Comparison of ENCODE assay signal across 11 cellular contexts in genomic region chr18:74840492-74841167, GRCh38.
DNase-seq lines count a peak whose midpoint lies in the region; ATAC-seq and TF ChIP-seq lines count a peak whose summit lies in the region.
"Had no signal": no experiment of that assay in that cellular context is flagged by ENCODE, and none has a peak within 500 bp of the region (broad histone marks: within the 10 kb centered on the region; RNA-seq: fewer than 3 reads in every experiment).

No MANE protein-coding gene starts in this region.

- H3K9me3 ChIP-seq in mucosa of descending colon: no peaks in the 10 kb centered on the region

- in situ Hi-C loops in astrocyte of the spinal cord (cut with HindIII; ENCODE audit: low sequenced_read_pairs): no loop called here

- TF ChIP-seq CTCF in astrocyte of the spinal cord (IDR thresholded peaks at IDR 0.05; ENCODE audit: low read depth, low read length) (no peak), mucosa of descending colon (IDR thresholded peaks at IDR 0.05) (no peak)

- intact Hi-C loops in mucosa of descending colon (cut with DNase I, micrococcal nuclease): no loop called here

- DNase-seq in EL (peak; percentile 84), NCI-H226 (peak; percentile 29), astrocyte of the spinal cord (ENCODE audit: low read depth, low spot score) (peak; percentile 64), mucosa of descending colon (peak in 1 of 3 donors; percentile 7), NCI-H2107 (lab: John Stamatoyannopoulos, UW) (no peak), RPMI8226 (no peak)
- DNase-seq in activated CD4-positive, CD25-positive, alpha-beta regulatory T cell (lab: John Stamatoyannopoulos, UW): no peak
- DNase-seq: immature natural killer cell, Karpas-422, posterior cingulate gyrus had no signal

- H3K36me3 ChIP-seq in mucosa of descending colon (ENCODE audit: low read depth): no peaks in the 10 kb centered on the region

- no peaks in the 10 kb centered on the region for H3K4me1 ChIP-seq in mucosa of descending colon (ENCODE audit: low read depth)

- H3K4me3 ChIP-seq in astrocyte of the spinal cord (ENCODE audit: low read depth, low read length) (no peak overlapping the region), mucosa of descending colon (no peak overlapping the region)

- peak; percentile 68 for ATAC-seq in mucosa of descending colon
- no peak for ATAC-seq in HG03571 (IDR thresholded peaks at IDR 0.05; ENCODE audit: unreplicated experiment)

Comparison
In these comparisons a context has a peak if more than half of its experiments do, and no peak if none do; other contexts are left out.
1. DNase-seq: peak in EL (single experiment), NCI-H226 (single experiment) and astrocyte of the spinal cord (single experiment); none in NCI-H2107 (single experiment), activated CD4-positive, CD25-positive, alpha-beta regulatory T cell (0 of 4) and RPMI8226 (single experiment).